ENCODE assay signal across 14 cellular contexts in the genomic region with DNA sequence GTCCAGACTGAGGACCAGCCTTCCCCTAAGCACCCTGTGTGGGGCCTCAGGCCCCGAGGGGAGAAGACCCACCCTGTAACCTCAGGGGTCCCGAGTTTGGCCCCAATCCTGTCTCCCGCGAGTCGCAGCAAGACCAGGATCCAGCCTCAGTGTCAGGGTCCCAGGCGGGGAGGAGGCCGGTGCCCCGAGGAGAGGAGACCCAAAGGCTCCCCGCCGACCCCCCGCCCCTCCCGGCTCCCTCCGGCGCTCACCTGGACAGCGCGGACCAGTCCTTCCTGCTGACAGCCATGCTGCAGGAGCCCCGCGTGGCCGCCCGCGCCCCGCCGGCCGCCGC. TPM values are rescaled to one million over a fixed set of nuclear protein-coding genes. Genes with fewer than 3 reads are reported as not detected.
DNase-seq lines count a peak whose midpoint lies in the region; ATAC-seq and TF ChIP-seq lines count a peak whose summit lies in the region.
"Had no signal": no experiment of that assay in that cellular context is flagged by ENCODE, and none has a peak within 500 bp of the region (broad histone marks: within the 10 kb centered on the region; RNA-seq: fewer than 3 reads in every experiment).

A gene with protein sequence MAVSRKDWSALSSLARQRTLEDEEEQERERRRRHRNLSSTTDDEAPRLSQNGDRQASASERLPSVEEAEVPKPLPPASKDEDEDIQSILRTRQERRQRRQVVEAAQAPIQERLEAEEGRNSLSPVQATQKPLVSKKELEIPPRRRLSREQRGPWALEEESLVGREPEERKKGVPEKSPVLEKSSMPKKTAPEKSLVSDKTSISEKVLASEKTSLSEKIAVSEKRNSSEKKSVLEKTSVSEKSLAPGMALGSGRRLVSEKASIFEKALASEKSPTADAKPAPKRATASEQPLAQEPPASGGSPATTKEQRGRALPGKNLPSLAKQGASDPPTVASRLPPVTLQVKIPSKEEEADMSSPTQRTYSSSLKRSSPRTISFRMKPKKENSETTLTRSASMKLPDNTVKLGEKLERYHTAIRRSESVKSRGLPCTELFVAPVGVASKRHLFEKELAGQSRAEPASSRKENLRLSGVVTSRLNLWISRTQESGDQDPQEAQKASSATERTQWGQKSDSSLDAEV (minus strand): TSS at position 307 of the 334 bp plus-strand sequence. CDS start 18 bp downstream, at position 289.

- no peak within 1 kb of the TSS for H3K27ac Mint-ChIP-seq in activated naive CD8-positive, alpha-beta T cell
- H3K27ac Mint-ChIP-seq in activated naive CD8-positive, alpha-beta T cell treated with anti-CD3 and anti-CD28 coated beads for 36 hours, result no peak within 1 kb of the TSS
- no peak within 1 kb of the TSS for H3K27ac Mint-ChIP-seq in activated CD4-positive, alpha-beta memory T cell treated with anti-CD3 and anti-CD28 coated beads for 36 hours

- peaks cover 34% of the 10 kb centered on the region for H3K27me3 ChIP-seq in left ventricle myocardium inferior (ENCODE audit: low read depth)
- H3K27me3 ChIP-seq in muscle layer of duodenum (ENCODE audit: low read depth, low read length), result peaks cover 27% of the 10 kb centered on the region
- peaks cover 23% of the 10 kb centered on the region for H3K27me3 ChIP-seq in upper lobe of right lung
- H3K27me3 ChIP-seq: SJCRH30 had no signal

- H3K36me3 Mint-ChIP-seq in activated naive CD8-positive, alpha-beta T cell, result no peaks in the 10 kb centered on the region
- no peaks in the 10 kb centered on the region for H3K36me3 Mint-ChIP-seq in activated naive CD8-positive, alpha-beta T cell treated with anti-CD3 and anti-CD28 coated beads for 36 hours
- no peaks in the 10 kb centered on the region for H3K36me3 Mint-ChIP-seq in activated CD4-positive, alpha-beta memory T cell treated with anti-CD3 and anti-CD28 coated beads for 36 hours

- peak within 1 kb of the TSS; percentile 52 for H3K4me3 ChIP-seq in left ventricle myocardium inferior
- peak within 1 kb of the TSS; percentile 30 to 53 for H3K4me3 ChIP-seq in muscle layer of duodenum (ENCODE audit: low read depth in 1 of 2, low read length in 2 of 2)
- peak within 1 kb of the TSS; percentile 41 for H3K4me3 ChIP-seq in upper lobe of right lung
- H3K4me3 ChIP-seq: SJCRH30 had no signal

- intact Hi-C loops in left ventricle myocardium inferior (cut with micrococcal nuclease), result no loop called here
- intact Hi-C loops in upper lobe of right lung (cut with DNase I), result no loop called here
- intact Hi-C loops in activated CD4-positive, alpha-beta memory T cell treated with anti-CD3 and anti-CD28 coated beads for 36 hours (cut with micrococcal nuclease), result no loop called here

- CTCF ChIA-PET in activated CD4-positive, alpha-beta memory T cell treated with anti-CD3 and anti-CD28 coated beads for 36 hours (lab: Charles Lee), result no interaction called here

- POLR2A ChIA-PET in activated CD4-positive, alpha-beta memory T cell treated with anti-CD3 and anti-CD28 coated beads for 36 hours (lab: Charles Lee), result no interaction called here

- DNase-seq in activated naive CD8-positive, alpha-beta T cell treated with anti-CD3 and anti-CD28 coated beads for 36 hours, result no peak
- DNase-seq in left ventricle myocardium inferior (no peak), upper lobe of right lung (no peak), NCI-H2196 (lab: John Stamatoyannopoulos, UW; ENCODE audit: unreplicated experiment) (no peak), GM20000 (ENCODE audit: low spot score) (no peak)
- no peak for DNase-seq in activated CD4-positive, alpha-beta memory T cell treated with anti-CD3 and anti-CD28 coated beads for 36 hours
- DNase-seq: 8988T; activated CD4-positive, CD25-positive, alpha-beta regulatory T cell; Karpas-422; NCI-H2227 treated with DMSO at 0.1 percent for 48 hours; SJCRH30; tibial artery had no signal

- TF ChIP-seq CTCF in left ventricle myocardium inferior (IDR thresholded peaks at IDR 0.05; ENCODE audit: borderline replicate concordance) (no peak), upper lobe of right lung (IDR thresholded peaks at IDR 0.05) (no peak), GM20000 (IDR thresholded peaks at IDR 0.05; ENCODE audit: extremely low read depth, missing control alignments) (no peak)

- peak within 1 kb of the TSS; percentile 46 for H3K4me3 Mint-ChIP-seq in activated naive CD8-positive, alpha-beta T cell
- H3K4me3 Mint-ChIP-seq in activated naive CD8-positive, alpha-beta T cell treated with anti-CD3 and anti-CD28 coated beads for 36 hours, result no peak within 1 kb of the TSS
- no peak within 1 kb of the TSS for H3K4me3 Mint-ChIP-seq in activated CD4-positive, alpha-beta memory T cell treated with anti-CD3 and anti-CD28 coated beads for 36 hours

- H3K4me1 ChIP-seq in left ventricle myocardium inferior (peaks cover 26% of the 10 kb centered on the region), muscle layer of duodenum (ENCODE audit: control insufficient read depth in 1 of 2, insufficient read depth in 2 of 2, low read length in 2 of 2) (peaks cover 1 to 7% of the 10 kb centered on the region in 2 donors), upper lobe of right lung (peaks cover 8% of the 10 kb centered on the region)

- peaks cover 18% of the 10 kb centered on the region for H3K27me3 Mint-ChIP-seq in activated naive CD8-positive, alpha-beta T cell
- peaks cover 41% of the 10 kb centered on the region for H3K27me3 Mint-ChIP-seq in activated naive CD8-positive, alpha-beta T cell treated with anti-CD3 and anti-CD28 coated beads for 36 hours
- H3K27me3 Mint-ChIP-seq in activated CD4-positive, alpha-beta memory T cell treated with anti-CD3 and anti-CD28 coated beads for 36 hours, result peaks cover 36% of the 10 kb centered on the region

- no peaks in the 10 kb centered on the region for H3K9me3 Mint-ChIP-seq in activated naive CD8-positive, alpha-beta T cell (ENCODE audit: low read depth)
- H3K9me3 Mint-ChIP-seq in activated naive CD8-positive, alpha-beta T cell treated with anti-CD3 and anti-CD28 coated beads for 36 hours, result no peaks in the 10 kb centered on the region
- H3K9me3 Mint-ChIP-seq in activated CD4-positive, alpha-beta memory T cell treated with anti-CD3 and anti-CD28 coated beads for 36 hours, result no peaks in the 10 kb centered on the region

- H3K27ac ChIP-seq in left ventricle myocardium inferior (replicated peaks) (no peak within 1 kb of the TSS), muscle layer of duodenum (ENCODE audit: low read length) (peak within 1 kb of the TSS; percentile 87), upper lobe of right lung (peak within 1 kb of the TSS; percentile 65)
- H3K27ac ChIP-seq: tibial artery had no signal

- no peak for ATAC-seq in upper lobe of right lung

- H3K4me1 Mint-ChIP-seq in activated naive CD8-positive, alpha-beta T cell (ENCODE audit: low read depth), result no peaks in the 10 kb centered on the region
- no peaks in the 10 kb centered on the region for H3K4me1 Mint-ChIP-seq in activated naive CD8-positive, alpha-beta T cell treated with anti-CD3 and anti-CD28 coated beads for 36 hours
- no peaks in the 10 kb centered on the region for H3K4me1 Mint-ChIP-seq in activated CD4-positive, alpha-beta memory T cell treated with anti-CD3 and anti-CD28 coated beads for 36 hours (ENCODE audit: low read depth)

- no peaks in the 10 kb centered on the region for H3K36me3 ChIP-seq in left ventricle myocardium inferior
- no peaks in the 10 kb centered on the region for H3K36me3 ChIP-seq in muscle layer of duodenum (ENCODE audit: control insufficient read depth in 1 of 2, insufficient read depth in 2 of 2, low read length in 2 of 2)
- H3K36me3 ChIP-seq in upper lobe of right lung, result no peaks in the 10 kb centered on the region
- H3K36me3 ChIP-seq: SJCRH30, tibial artery had no signal

- H3K9me3 ChIP-seq in left ventricle myocardium inferior (replicated peaks) (no peaks in the 10 kb centered on the region), muscle layer of duodenum (ENCODE audit: control insufficient read depth in 1 of 2, low read length in 2 of 2) (no peaks in the 10 kb centered on the region), upper lobe of right lung (no peaks in the 10 kb centered on the region)
- H3K9me3 ChIP-seq: SJCRH30, tibial artery had no signal

RNA-seq across cellular contexts. Expression of the gene that starts here (rescaled TPM):
- not detected for total RNA-seq in activated naive CD8-positive, alpha-beta T cell treated with anti-CD3 and anti-CD28 coated beads for 36 hours
- 2.0 TPM for total RNA-seq in left ventricle myocardium inferior
- total RNA-seq in upper lobe of right lung, result 42.6 TPM
- total RNA-seq in activated CD4-positive, alpha-beta memory T cell treated with anti-CD3 and anti-CD28 coated beads for 36 hours, result not detected

Comparison
In these comparisons a context has a peak if more than half of its experiments do, and no peak if none do; other contexts are left out.
1. RNA of the gene that starts here (total RNA-seq): 42.6 TPM in upper lobe of right lung (single experiment); 2.0 TPM in left ventricle myocardium inferior (single experiment), not detected in activated naive CD8-positive, alpha-beta T cell treated with anti-CD3 and anti-CD28 coated beads for 36 hours and not detected in activated CD4-positive, alpha-beta memory T cell treated with anti-CD3 and anti-CD28 coated beads for 36 hours; every median in the first group is over 10 times any median in the second.
2. Peak in every context shown above with its lines, with median percentiles within 50 percentile points of each other: H3K4me3 ChIP-seq.